8 cellular contexts compared by ENCODE assay signal in genomic region chr1:214328770-214329455, GRCh38. TPM values are rescaled to one million over a fixed set of nuclear protein-coding genes. Genes with fewer than 3 reads are reported as not detected.
DNase-seq lines count a peak whose midpoint lies in the region; ATAC-seq and TF ChIP-seq lines count a peak whose summit lies in the region.

No MANE protein-coding gene starts in this region.

- no peaks in the 10 kb centered on the region for H3K9me3 ChIP-seq in left lung

- intact Hi-C loops in left lung (cut with DNase I): loop anchor here in 1 of 2 donors (2.0 to 10.0 kb wide), 2 partner anchors 68 to 114 kb away; no protein-coding TSS in a partner anchor

- no peak overlapping the region for H3K27ac ChIP-seq in left lung

- H3K4me1 ChIP-seq in left lung: no peaks in the 10 kb centered on the region

- CTCF ChIA-PET in BJ (lab: Yijun Ruan, JAX): interaction anchor here (0.6 to 14.5 kb wide), 46 partner anchors 11 to 1206 kb away, joined by 3 to 473 read pairs (median 5); no protein-coding TSS in a partner anchor

- ATAC-seq in GM19043 (IDR thresholded peaks at IDR 0.05; ENCODE audit: low read depth, unreplicated experiment) (peak; percentile 88), HG03175 (IDR thresholded peaks at IDR 0.05; ENCODE audit: unreplicated experiment) (peak; percentile 90), left lung (peak; percentile 96)

- TF ChIP-seq CTCF in BJ (IDR thresholded peaks at IDR 0.05; ENCODE audit: insufficient read depth, low read depth, low read length) (peak; percentile 87), left lung (IDR thresholded peaks at IDR 0.05) (peak; percentile 61 to 86)

- H3K36me3 ChIP-seq in BJ (ENCODE audit: control insufficient read depth, insufficient read depth, low read length): peaks cover 3% of the 10 kb centered on the region
- H3K36me3 ChIP-seq in left lung: peaks cover 0 to 2% of the 10 kb centered on the region in 2 donors

- POLR2A ChIA-PET in BJ (lab: Charles Lee): interaction anchor here (0.5 kb wide), 1 partner anchor 114 kb away, joined by 3 read pairs; no protein-coding TSS in a partner anchor

- no peak for DNase-seq in BJ (ENCODE audit: low read depth)
- peak; percentile 85 for DNase-seq in NCI-H2227 treated with DMSO at 0.1 percent for 48 hours (lab: John Stamatoyannopoulos, UW)
- DNase-seq in activated CD4-positive, alpha-beta T cell treated with anti-CD3 and anti-CD28 coated beads for 1 hour: peak; percentile 67
- DNase-seq in cerebellar nuclear complex (lab: John Stamatoyannopoulos, UW): peak; percentile 13 to 66
- peak in 1 of 2 donors; percentile 71 for DNase-seq in left lung
- DNase-seq in stimulated activated CD4-positive, alpha-beta T cell treated with anti-CD3 and anti-CD28 coated beads, Interleukin-4, amount 100 ng/mL, for 48 hours (ENCODE audit: low read depth in 2 of 2): peak; percentile 57 to 58

- H3K4me3 ChIP-seq in BJ (ENCODE audit: low read depth, low read length): no peak overlapping the region
- H3K4me3 ChIP-seq in left lung: no peak overlapping the region

- H3K27me3 ChIP-seq in BJ (ENCODE audit: control insufficient read depth, insufficient read depth, low read length): no peaks in the 10 kb centered on the region
- H3K27me3 ChIP-seq in left lung: no peaks in the 10 kb centered on the region

RNA-seq across cellular contexts. Expression of gene SMYD2, which starts 48.0 kb away (rescaled TPM):
- 41.5 and 56.2 TPM in 2 replicates for polyA plus RNA-seq in BJ (2011; rRNA removed)
- 15.7 and 16.7 TPM in 2 replicates for polyA minus RNA-seq in BJ (2011; rRNA and poly(A)+ RNA removed)
- 10 to 100 TPM; 33.2 to 36.5 TPM for total RNA-seq in left lung
